Comparison of ENCODE assay signal across 8 cellular contexts in the genomic region with DNA sequence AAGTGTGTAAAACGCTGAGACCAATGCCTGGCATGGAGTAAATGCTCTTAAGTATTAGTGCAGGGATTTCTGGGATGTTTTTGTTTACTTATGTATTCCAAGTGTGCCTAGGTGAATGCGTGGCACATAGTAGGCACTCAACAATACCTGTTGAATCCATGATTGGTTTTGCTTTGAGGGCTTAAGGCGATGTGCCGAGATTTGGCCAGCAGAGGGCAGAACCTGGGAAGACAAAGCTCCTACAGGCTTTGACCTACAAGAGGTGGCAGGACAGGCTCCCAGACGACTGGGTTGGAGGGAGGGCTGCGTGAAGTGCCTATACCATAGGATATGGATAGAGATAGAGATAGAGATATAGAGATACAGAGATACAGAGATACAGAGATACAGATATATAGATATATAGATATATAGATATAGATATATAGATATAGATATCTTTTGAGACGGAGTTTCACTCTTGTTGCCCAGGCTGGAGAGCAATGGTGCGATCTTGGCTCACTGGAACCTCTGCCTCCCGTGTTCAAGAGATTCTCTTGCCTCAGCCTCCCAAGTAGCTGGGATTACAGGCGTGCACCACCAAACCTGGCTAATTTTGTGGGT. TPM values are rescaled to one million over a fixed set of nuclear protein-coding genes. Genes with fewer than 3 reads are reported as not detected.
DNase-seq lines count a peak whose midpoint lies in the region; ATAC-seq and TF ChIP-seq lines count a peak whose summit lies in the region.

No MANE protein-coding gene starts in this region.

- CTCF ChIA-PET in GM10248 (lab: Yijun Ruan, JAX) (interaction anchor here (0.6 to 8.5 kb wide), 43 partner anchors 9 to 795 kb away, joined by 3 to 192 read pairs (median 4); partner anchors contain the start of genes LIPT2, PGM2L1 and POLD3), T-cell (lab: Charles Lee) (interaction anchor here (0.6 to 2.3 kb wide), 16 partner anchors 9 to 1053 kb away, joined by 3 to 15 read pairs (median 3); partner anchors contain the start of gene PGM2L1 (in 1 of the 2))

- H3K4me1 Mint-ChIP-seq in T-cell: peaks cover 2 to 6% (median 2%) of the 10 kb centered on the region in 3 donors
- H3K4me1 Mint-ChIP-seq in activated naive CD8-positive, alpha-beta T cell treated with anti-CD3 and anti-CD28 coated beads, Interleukin-2, amount 50 U/mL, for 24 hours: peaks cover 6% of the 10 kb centered on the region

- H3K27me3 Mint-ChIP-seq in T-cell: peaks cover 5 to 10% of the 10 kb centered on the region in 2 donors
- H3K27me3 Mint-ChIP-seq in activated naive CD8-positive, alpha-beta T cell treated with anti-CD3 and anti-CD28 coated beads, Interleukin-2, amount 50 U/mL, for 24 hours: peaks cover 8% of the 10 kb centered on the region

- H3K36me3 Mint-ChIP-seq in T-cell: no peaks in the 10 kb centered on the region
- H3K36me3 Mint-ChIP-seq in activated naive CD8-positive, alpha-beta T cell treated with anti-CD3 and anti-CD28 coated beads, Interleukin-2, amount 50 U/mL, for 24 hours (ENCODE audit: low read depth): no peaks in the 10 kb centered on the region

- no peaks in the 10 kb centered on the region for H3K9me3 Mint-ChIP-seq in T-cell
- no peaks in the 10 kb centered on the region for H3K9me3 Mint-ChIP-seq in activated naive CD8-positive, alpha-beta T cell treated with anti-CD3 and anti-CD28 coated beads, Interleukin-2, amount 50 U/mL, for 24 hours

- POLR2A ChIA-PET in GM10248 (lab: Yijun Ruan, JAX): no interaction called here
- POLR2A ChIA-PET in T-cell (lab: Charles Lee): no interaction called here

- H3K4me3 Mint-ChIP-seq in T-cell: no peak overlapping the region
- no peak overlapping the region for H3K4me3 Mint-ChIP-seq in activated naive CD8-positive, alpha-beta T cell treated with anti-CD3 and anti-CD28 coated beads, Interleukin-2, amount 50 U/mL, for 24 hours

- ATAC-seq in T-cell (replicated peaks in 1 of 4) (peak in 3 of 4 experiments; percentile 48 to 66 (median 53)), HG03442 (IDR thresholded peaks at IDR 0.05; ENCODE audit: unreplicated experiment) (no peak)
- peak; percentile 62 for ATAC-seq in activated naive CD8-positive, alpha-beta T cell treated with anti-CD3 and anti-CD28 coated beads, Interleukin-2, amount 50 U/mL, for 24 hours

- H3K4me1 ChIP-seq in right atrium auricular region (peaks cover 0 to 7% of the 10 kb centered on the region in 2 donors), spleen (peaks cover 0 to 35% (median 14%) of the 10 kb centered on the region in 6 donors)

- 37 to 46% (median 41%) methylated on average over 10 of the region's 10 CpGs for WGBS in spleen, 5 donors

- TF ChIP-seq CTCF in GM10248 (IDR thresholded peaks at IDR 0.05; ENCODE audit: control extremely low read depth, extremely low read depth, low read depth, missing control alignments) (peak; percentile 83), right atrium auricular region (IDR thresholded peaks at IDR 0.05) (peak; percentile 39 to 83), spleen (IDR thresholded peaks at IDR 0.05 in 8 of 11, conservative IDR thresholded peaks at IDR 0.05 in 3 of 11) (peak; percentile 57 to 87 (median 78))

- TF ChIP-seq POLR2A in spleen (IDR thresholded peaks at IDR 0.05): no peak

- no peaks in the 10 kb centered on the region for H3K27me3 ChIP-seq in right atrium auricular region
- H3K27me3 ChIP-seq in spleen (replicated peaks in 1 of 7): peaks cover 0 to 11% (median 0%) of the 10 kb centered on the region in 7 donors

- no peak overlapping the region for H3K27ac ChIP-seq in right atrium auricular region
- H3K27ac ChIP-seq in spleen: peak overlapping the region in 1 of 8 donors; percentile 23

- H3K4me3 ChIP-seq in right atrium auricular region (no peak overlapping the region), spleen (no peak overlapping the region)

- DNase-seq in GM10248 (ENCODE audit: extremely low spot score) (peak; percentile 69), NCI-H1105 treated with DMSO at 0.1 percent for 48 hours (lab: John Stamatoyannopoulos, UW) (peak; percentile 35), T-cell (peak in 32 of 34 experiments; percentile 8 to 62 (median 41)), right atrium auricular region (ENCODE audit: low spot score) (peak; percentile 72), spleen (peak; percentile 88), middle frontal gyrus (ENCODE audit: extremely low spot score, low spot score) (no peak)
- peak; percentile 70 for DNase-seq in activated naive CD8-positive, alpha-beta T cell treated with anti-CD3 and anti-CD28 coated beads, Interleukin-2, amount 50 U/mL, for 24 hours

- intact Hi-C loops in spleen (cut with DNase I; ENCODE audit: low total_unique reads): loop anchor here (2.0 kb wide), 1 partner anchor 115 kb away; no protein-coding TSS in a partner anchor

- H3K27ac Mint-ChIP-seq in T-cell: no peak overlapping the region
- no peak overlapping the region for H3K27ac Mint-ChIP-seq in activated naive CD8-positive, alpha-beta T cell treated with anti-CD3 and anti-CD28 coated beads, Interleukin-2, amount 50 U/mL, for 24 hours

- H3K9me3 ChIP-seq in right atrium auricular region: no peaks in the 10 kb centered on the region
- no peaks in the 10 kb centered on the region for H3K9me3 ChIP-seq in spleen

- H3K36me3 ChIP-seq in right atrium auricular region: no peaks in the 10 kb centered on the region
- H3K36me3 ChIP-seq in spleen: peaks cover 0 to 37% (median 4%) of the 10 kb centered on the region in 6 donors

RNA-seq across cellular contexts. Expression of gene KCNE3, which starts 13.9 kb away (rescaled TPM):
- under 1 TPM in 2 of 5 donors, not detected in 3; 0.16 to 0.73 TPM for total RNA-seq in T-cell
- 1 to 10 TPM; 1.4 to 3.3 TPM for total RNA-seq in right atrium auricular region
- total RNA-seq in spleen: 10 to 100 TPM; 19.3 to 61.8 (median 27.0) TPM
- polyA plus RNA-seq in spleen: 1 to 10 TPM; 4.2 to 9.6 (median 5.1) TPM

RNA-seq across cellular contexts. Expression of gene LIPT2, which starts 40.0 kb away (rescaled TPM):
- total RNA-seq in T-cell (10 to 100 TPM in 4 of 5 donors, 1 to 10 TPM in 1; 8.9 to 16.1 (median 11.5) TPM), right atrium auricular region (1 to 10 TPM; 2.9 to 4.8 TPM), spleen (1 to 10 TPM; 2.3 to 9.1 (median 4.6) TPM)
- polyA plus RNA-seq in spleen: 1 to 10 TPM; 2.0 to 3.3 (median 2.1) TPM

RNA-seq across cellular contexts. Expression of gene PGM2L1, which starts 55.2 kb away (rescaled TPM):
- total RNA-seq in T-cell (10 to 100 TPM in 4 of 5 donors, 1 to 10 TPM in 1; 8.6 to 17.0 (median 15.0) TPM), right atrium auricular region (1 to 10 TPM; 2.3 to 3.4 TPM), spleen (1 to 10 TPM; 4.6 to 7.1 (median 5.5) TPM)
- under 1 TPM; 0.37 to 0.99 (median 0.76) TPM for polyA plus RNA-seq in spleen

Comparison
In these comparisons a context has a peak if more than half of its experiments do, and no peak if none do; other contexts are left out.
1. RNA of gene KCNE3, which starts 13.9 kb away (total RNA-seq): 19.3 to 61.8 TPM in spleen; 1.4 to 3.3 TPM in right atrium auricular region and 0.16 to 0.73 TPM in T-cell; every median in the first group is over 4 times any median in the second.
2. Peak in every context shown above with its lines, with median percentiles within 50 percentile points of each other: CTCF ChIP-seq.